In genomic region chr16:66515543-66516171, GRCh38 we compare ENCODE assay signal across 1 cellular context.
TF ChIP-seq lines count a peak whose summit lies in the region.

No MANE protein-coding gene starts in this region.

TF ChIP-seq in K562, 482 proteins besides CTCF, POLR2A, EP300 and RAD21 (continued from another document):
- 0 out of 2 replicates have a peak, but pooled peaks have one; percentile 13 for TF ChIP-seq FOXM1 (IDR thresholded peaks at IDR 0.05; ENCODE audit: low read depth)
- TF ChIP-seq FOXM1 (CRISPR knock-in tag; IDR thresholded peaks at IDR 0.05; ENCODE audit: low read depth) = no peak
